Comparison of ENCODE assay signal across 13 cellular contexts in the genomic region with DNA sequence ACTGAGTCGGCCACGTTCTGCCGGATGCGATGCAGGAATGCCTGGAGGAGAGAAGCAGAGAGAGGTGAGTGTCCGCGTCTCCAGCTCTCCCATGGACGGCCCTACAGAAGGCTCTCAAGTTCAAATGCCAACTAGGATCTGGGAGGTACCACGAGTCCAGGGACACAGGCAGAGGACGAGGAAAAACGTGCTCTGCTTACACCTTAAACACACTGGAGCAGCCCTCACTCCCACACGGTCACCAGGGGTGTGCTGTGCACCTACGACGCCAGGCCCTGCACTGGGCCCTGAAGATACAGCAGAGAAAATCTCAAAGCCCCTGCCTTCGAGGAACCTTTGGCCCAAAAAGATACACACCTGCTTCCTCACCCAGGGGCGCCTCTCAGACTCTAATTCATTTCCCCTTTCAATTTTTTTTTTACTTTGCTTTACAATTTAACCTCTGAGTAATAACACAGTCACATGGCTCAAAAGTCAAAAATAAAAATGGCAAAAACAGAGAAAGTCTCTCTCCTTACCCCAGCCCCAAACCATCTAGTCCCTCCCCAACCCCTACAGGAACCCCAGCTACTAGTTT.
A peak's percentile ranks its signal among the peaks of the same experiment; 100 is the strongest.
DNase-seq lines count a peak whose midpoint lies in the region; ATAC-seq lines count a peak whose summit lies in the region.
"Had no signal": no experiment of that assay in that cellular context is flagged by ENCODE, and none has a peak within 500 bp of the region (broad histone marks: within the 10 kb centered on the region; RNA-seq: fewer than 3 reads in every experiment).

No MANE protein-coding gene starts in this region.

- H3K27ac Mint-ChIP-seq in IgD-negative memory B cell, result peak overlapping the region; percentile 45 to 91 (median 82)
- H3K27ac Mint-ChIP-seq in activated naive CD8-positive, alpha-beta T cell treated with anti-CD3 and anti-CD28 coated beads, Interleukin-2, amount 50 U/mL, for 24 hours, result peak overlapping the region; percentile 72
- peak overlapping the region in 4 of 6 donors; percentile 26 to 81 (median 68) for H3K27ac Mint-ChIP-seq in naive B cell

- ATAC-seq in activated naive CD8-positive, alpha-beta T cell treated with anti-CD3 and anti-CD28 coated beads, Interleukin-2, amount 50 U/mL, for 24 hours, result no peak
- peak; percentile 33 to 53 for ATAC-seq in naive B cell (ENCODE audit: low read depth in 2 of 2)
- ATAC-seq in left lobe of liver, result no peak

- H3K27me3 Mint-ChIP-seq in IgD-negative memory B cell, result no peaks in the 10 kb centered on the region
- H3K27me3 Mint-ChIP-seq in activated naive CD8-positive, alpha-beta T cell treated with anti-CD3 and anti-CD28 coated beads, Interleukin-2, amount 50 U/mL, for 24 hours, result no peaks in the 10 kb centered on the region
- no peaks in the 10 kb centered on the region for H3K27me3 Mint-ChIP-seq in naive B cell

- H3K4me3 Mint-ChIP-seq in IgD-negative memory B cell (peak overlapping the region; percentile 57 to 85 (median 68)), naive B cell (peak overlapping the region in 5 of 8 donors; percentile 12 to 73 (median 50))
- peak overlapping the region; percentile 15 for H3K4me3 Mint-ChIP-seq in activated naive CD8-positive, alpha-beta T cell treated with anti-CD3 and anti-CD28 coated beads, Interleukin-2, amount 50 U/mL, for 24 hours

- peak; percentile 54 for DNase-seq in NCI-H2171 treated with DMSO at 0.1 percent for 48 hours (lab: John Stamatoyannopoulos, UW)
- DNase-seq in NCI-H2171 (lab: John Stamatoyannopoulos, UW), result no peak
- DNase-seq in activated naive CD8-positive, alpha-beta T cell treated with anti-CD3 and anti-CD28 coated beads, Interleukin-2, amount 50 U/mL, for 24 hours, result no peak
- DNase-seq in naive B cell, result no peak
- no peak for DNase-seq in left lobe of liver (ENCODE audit: low spot score)
- no peak for DNase-seq in hepatic stellate cell (ENCODE audit: low spot score)
- no peak for DNase-seq in activated CD4-positive, CD25-positive, alpha-beta regulatory T cell treated with anti-CD3 and anti-CD28 coated beads, Interleukin-2, amount 50 U/mL, for 72 hours
- DNase-seq: COR-L47, NCI-H1436 treated with DMSO at 0.1 percent for 48 hours, NCI-H774, ovary, transverse colon had no signal

- H3K4me1 Mint-ChIP-seq in IgD-negative memory B cell, result peaks cover 49 to 66% (median 53%) of the 10 kb centered on the region in 3 donors
- peaks cover 59% of the 10 kb centered on the region for H3K4me1 Mint-ChIP-seq in activated naive CD8-positive, alpha-beta T cell treated with anti-CD3 and anti-CD28 coated beads, Interleukin-2, amount 50 U/mL, for 24 hours
- H3K4me1 Mint-ChIP-seq in naive B cell, result peaks cover 52 to 62% (median 58%) of the 10 kb centered on the region in 3 donors

- H3K36me3 Mint-ChIP-seq in IgD-negative memory B cell, result peaks cover 2% of the 10 kb centered on the region
- H3K36me3 Mint-ChIP-seq in activated naive CD8-positive, alpha-beta T cell treated with anti-CD3 and anti-CD28 coated beads, Interleukin-2, amount 50 U/mL, for 24 hours (ENCODE audit: low read depth), result peaks cover 32% of the 10 kb centered on the region
- H3K36me3 Mint-ChIP-seq in naive B cell, result peaks cover 11 to 16% of the 10 kb centered on the region in 2 donors

- no peaks in the 10 kb centered on the region for H3K9me3 Mint-ChIP-seq in IgD-negative memory B cell
- H3K9me3 Mint-ChIP-seq in activated naive CD8-positive, alpha-beta T cell treated with anti-CD3 and anti-CD28 coated beads, Interleukin-2, amount 50 U/mL, for 24 hours, result no peaks in the 10 kb centered on the region
- no peaks in the 10 kb centered on the region for H3K9me3 Mint-ChIP-seq in naive B cell

Comparison
In these comparisons a context has a peak if more than half of its experiments do, and no peak if none do; other contexts are left out.
1. H3K4me3 Mint-ChIP-seq: peak in every context shown above with its lines; median percentile 68 in IgD-negative memory B cell; 50 in naive B cell; 15 in activated naive CD8-positive, alpha-beta T cell treated with anti-CD3 and anti-CD28 coated beads, Interleukin-2, amount 50 U/mL, for 24 hours.
2. ATAC-seq: peak in naive B cell (2 of 2); none in activated naive CD8-positive, alpha-beta T cell treated with anti-CD3 and anti-CD28 coated beads, Interleukin-2, amount 50 U/mL, for 24 hours (single experiment) and left lobe of liver (single experiment).
3. Peak in every context shown above with its lines, with median percentiles within 50 percentile points of each other: H3K27ac Mint-ChIP-seq.